8 cellular contexts compared by ENCODE assay signal in the genomic region with DNA sequence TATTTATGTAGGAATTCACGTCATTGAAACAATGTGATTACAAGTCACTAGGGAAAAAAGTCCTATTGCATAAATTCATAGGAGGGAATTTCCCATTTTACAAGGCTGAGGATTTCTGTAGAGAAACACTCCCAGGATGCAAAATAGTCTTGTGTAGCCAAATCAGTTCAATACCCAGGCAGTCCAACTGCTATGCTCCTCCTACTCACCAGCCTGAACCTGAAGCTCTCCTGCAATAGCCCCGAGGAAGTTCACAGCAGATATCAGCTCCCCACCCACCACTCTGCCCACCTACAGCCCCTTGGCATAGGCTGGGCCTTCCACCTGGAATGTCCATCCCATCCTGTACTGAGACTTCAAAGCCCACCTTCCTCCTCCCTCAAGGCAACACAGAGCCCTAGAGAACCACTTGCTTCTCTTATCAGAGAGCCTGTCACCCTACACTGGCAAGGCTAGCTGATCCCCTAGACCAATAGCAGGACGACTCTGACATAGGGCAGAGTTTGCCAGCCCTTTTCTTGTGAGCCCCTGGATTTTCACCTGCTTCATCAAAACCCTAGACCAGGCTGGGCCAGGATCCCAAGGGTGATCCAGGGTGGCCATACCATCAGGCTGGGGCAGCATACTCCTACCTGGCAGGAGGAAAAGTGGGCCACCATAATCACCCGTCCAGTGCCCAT. TPM values are rescaled to one million over a fixed set of nuclear protein-coding genes. Genes with fewer than 3 reads are reported as not detected.
DNase-seq lines count a peak whose midpoint lies in the region; ATAC-seq, FAIRE-seq and TF ChIP-seq lines count a peak whose summit lies in the region.

No MANE protein-coding gene starts in this region.

- intact Hi-C loops in right cardiac atrium (cut with DNase I), result loop anchor here in 1 of 4 donors (10.0 kb wide), 1 partner anchor 72 kb away; the partner anchor contains the start of gene FTCD

- H3K4me2 ChIP-seq in BLaER1 (peak overlapping the region; percentile 98), H9 (ENCODE audit: insufficient read depth, insufficient read length, low read length) (peak overlapping the region; percentile 45)

- H2BK20ac ChIP-seq in H9 (ENCODE audit: low read depth, low read length, poor library complexity, severe bottlenecking), result no peak overlapping the region

- no peak overlapping the region for H4K91ac ChIP-seq in H9 (ENCODE audit: insufficient read length, low read depth, low read length)

- no CpG with 5 or more reads among the region's 4 CpGs for WGBS in H9 (ENCODE audit: extremely low coverage, insufficient read length, low lambda C conversion rate)
- 40% methylated on average over 4 of the region's 4 CpGs for WGBS in right cardiac atrium

- no peak for DNase-seq in H9
- DNase-seq in right cardiac atrium, result peak in 1 of 3 donors; percentile 17
- no peak for DNase-seq in activated gamma-delta T cell treated with Interleukin-2 at 50 U/mL for 16 hours
- no peak for DNase-seq in urothelium cell line (ENCODE audit: low spot score)

- H4K8ac ChIP-seq in H9 (replicated peaks; ENCODE audit: insufficient read length, low read depth, low read length), result no peak overlapping the region

- no peak for TF ChIP-seq CTCF in H9 (conservative IDR thresholded peaks at IDR 0.05)

- peaks cover 39 to 42% of the 10 kb centered on the region in 2 experiments for H3K9me3 Mint-ChIP-seq in H9
- H3K9me3 Mint-ChIP-seq in activated T-helper 17 cell treated with anti-CD3 and anti-CD28 coated beads, Interleukin-2, amount 50 U/mL, for 72 hours, result no peaks in the 10 kb centered on the region
- H3K9me3 Mint-ChIP-seq in stimulated activated memory B cell treated with anti-CD40 and anti-IgM and Interleukin-4, amounts not matched to agents 10 μg/mL and 1 μg/mL and 100 μg/mL, for 72 hours, result peaks cover 3% of the 10 kb centered on the region

- no peak overlapping the region for H2BK12ac ChIP-seq in H9 (ENCODE audit: insufficient read length, low read depth, low read length)

- no peak overlapping the region for H3K23ac ChIP-seq in H9 (ENCODE audit: insufficient read length, low read depth, low read length)

- no peak for FAIRE-seq in urothelium cell line (lab: Jason Lieb, UNC)

- no peak overlapping the region for H2BK120ac ChIP-seq in H9 (ENCODE audit: low read depth, low read length, poor library complexity, severe bottlenecking)

- H3K27me3 ChIP-seq in BLaER1, result no peaks in the 10 kb centered on the region
- no peaks in the 10 kb centered on the region for H3K27me3 ChIP-seq in H9 (ENCODE audit: insufficient read depth, low read length)
- no peaks in the 10 kb centered on the region for H3K27me3 ChIP-seq in right cardiac atrium (ENCODE audit: control insufficient read depth, insufficient read depth)

- peak overlapping the region in 1 of 3 experiments; percentile 29; a peak in 1 of 7 replicates for H3K27ac Mint-ChIP-seq in H9
- peak overlapping the region; percentile 80 for H3K27ac Mint-ChIP-seq in activated T-helper 17 cell treated with anti-CD3 and anti-CD28 coated beads, Interleukin-2, amount 50 U/mL, for 72 hours
- H3K27ac Mint-ChIP-seq in stimulated activated memory B cell treated with anti-CD40 and anti-IgM and Interleukin-4, amounts not matched to agents 10 μg/mL and 1 μg/mL and 100 μg/mL, for 72 hours, result peak overlapping the region; percentile 87

- H3K4me3 Mint-ChIP-seq in H9, result peak overlapping the region; percentile 73 to 88
- peak overlapping the region; percentile 74 for H3K4me3 Mint-ChIP-seq in activated T-helper 17 cell treated with anti-CD3 and anti-CD28 coated beads, Interleukin-2, amount 50 U/mL, for 72 hours
- H3K4me3 Mint-ChIP-seq in stimulated activated memory B cell treated with anti-CD40 and anti-IgM and Interleukin-4, amounts not matched to agents 10 μg/mL and 1 μg/mL and 100 μg/mL, for 72 hours, result peak overlapping the region; percentile 80

- H3K9me3 ChIP-seq in BLaER1 (no peaks in the 10 kb centered on the region; the same call in 1 of the 2 replicates), H9 (ENCODE audit: control insufficient read depth, low read depth, low read length) (peaks cover 7% of the 10 kb centered on the region), right cardiac atrium (ENCODE audit: control insufficient read depth, low read length) (no peaks in the 10 kb centered on the region)

- H3K4me3 ChIP-seq in BLaER1, result peak overlapping the region; percentile 95
- H3K4me3 ChIP-seq in right cardiac atrium (ENCODE audit: low read length), result peak overlapping the region; percentile 81

- no peak overlapping the region for H2BK15ac ChIP-seq in H9 (ENCODE audit: low read depth, low read length)

- no peak overlapping the region for H2BK5ac ChIP-seq in H9 (ENCODE audit: insufficient read length, low read length)

- H3K27ac ChIP-seq in BLaER1 (0 out of 2 replicates have a peak overlapping the region, but pooled peaks have one; percentile 86), H9 (ENCODE audit: insufficient read length, low read depth, low read length) (no peak overlapping the region), right cardiac atrium (ENCODE audit: low read length) (peak overlapping the region; percentile 62)

- no peak overlapping the region for H3K18ac ChIP-seq in H9 (ENCODE audit: insufficient read length, low read depth, low read length)

- no peak overlapping the region for H3K14ac ChIP-seq in H9 (ENCODE audit: insufficient read depth, low read length)

- H3K56ac ChIP-seq in H9 (ENCODE audit: insufficient read length, low read depth, low read length), result no peak overlapping the region

- H3K23me2 ChIP-seq in H9 (ENCODE audit: insufficient read length, low read depth, low read length, poor library complexity, severe bottlenecking), result no peaks in the 10 kb centered on the region

- H3K79me1 ChIP-seq in H9 (ENCODE audit: insufficient read depth, low read depth, low read length, poor library complexity, severe bottlenecking), result peaks cover 8% of the 10 kb centered on the region

- no peak overlapping the region for H2AK5ac ChIP-seq in H9 (ENCODE audit: insufficient read length, low read length)

- H3T11ph ChIP-seq in H9 (ENCODE audit: low read length), result no peak overlapping the region

- peaks cover 27% of the 10 kb centered on the region for H3K36me3 ChIP-seq in BLaER1

- H4K5ac ChIP-seq in H9 (ENCODE audit: insufficient read length, low read depth, low read length), result no peak overlapping the region

- H3K36me3 Mint-ChIP-seq in H9 (ENCODE audit: insufficient read depth in 1 of 3, low read depth in 3 of 3), result peaks cover 56 to 67% (median 65%) of the 10 kb centered on the region in 3 experiments
- peaks cover 17% of the 10 kb centered on the region for H3K36me3 Mint-ChIP-seq in activated T-helper 17 cell treated with anti-CD3 and anti-CD28 coated beads, Interleukin-2, amount 50 U/mL, for 72 hours (ENCODE audit: low read depth)
- H3K36me3 Mint-ChIP-seq in stimulated activated memory B cell treated with anti-CD40 and anti-IgM and Interleukin-4, amounts not matched to agents 10 μg/mL and 1 μg/mL and 100 μg/mL, for 72 hours, result peaks cover 27% of the 10 kb centered on the region

- peak overlapping the region; percentile 86 for H3K9ac ChIP-seq in BLaER1
- H3K9ac ChIP-seq in H9 (ENCODE audit: extremely low read depth, insufficient read length, low read length), result no peak overlapping the region

- H3K27me3 Mint-ChIP-seq in H9 (ENCODE audit: low read depth), result peaks cover 12% of the 10 kb centered on the region
- H3K27me3 Mint-ChIP-seq in activated T-helper 17 cell treated with anti-CD3 and anti-CD28 coated beads, Interleukin-2, amount 50 U/mL, for 72 hours, result no peaks in the 10 kb centered on the region
- H3K27me3 Mint-ChIP-seq in stimulated activated memory B cell treated with anti-CD40 and anti-IgM and Interleukin-4, amounts not matched to agents 10 μg/mL and 1 μg/mL and 100 μg/mL, for 72 hours, result no peaks in the 10 kb centered on the region

- ATAC-seq in activated T-helper 17 cell treated with anti-CD3 and anti-CD28 coated beads, Interleukin-2, amount 50 U/mL, for 72 hours (replicated peaks), result peak; percentile 11
- ATAC-seq in right cardiac atrium, result no peak
- no peak for ATAC-seq in stimulated activated memory B cell treated with anti-CD40 and anti-IgM and Interleukin-4, amounts not matched to agents 10 μg/mL and 1 μg/mL and 100 μg/mL, for 72 hours
- ATAC-seq in HG02885 (IDR thresholded peaks at IDR 0.05; ENCODE audit: poor library complexity, unreplicated experiment), result no peak

- H3K79me2 ChIP-seq in H9 (ENCODE audit: insufficient read depth, low read length), result peaks cover 29% of the 10 kb centered on the region

- H4K20me1 ChIP-seq in BLaER1, result peaks cover 33% of the 10 kb centered on the region
- H4K20me1 ChIP-seq in H9 (ENCODE audit: control insufficient read depth, insufficient read depth, insufficient read length), result peaks cover 3% of the 10 kb centered on the region

- peaks cover 20 to 23% of the 10 kb centered on the region in 2 experiments for H3K4me1 Mint-ChIP-seq in H9
- H3K4me1 Mint-ChIP-seq in activated T-helper 17 cell treated with anti-CD3 and anti-CD28 coated beads, Interleukin-2, amount 50 U/mL, for 72 hours, result peaks cover 30% of the 10 kb centered on the region
- peaks cover 69% of the 10 kb centered on the region for H3K4me1 Mint-ChIP-seq in stimulated activated memory B cell treated with anti-CD40 and anti-IgM and Interleukin-4, amounts not matched to agents 10 μg/mL and 1 μg/mL and 100 μg/mL, for 72 hours

- H3K4me1 ChIP-seq in BLaER1 (peaks cover 47% of the 10 kb centered on the region), H9 (ENCODE audit: insufficient read depth, low read length) (no peaks in the 10 kb centered on the region), right cardiac atrium (ENCODE audit: control insufficient read depth, insufficient read depth, low read length) (peaks cover 11% of the 10 kb centered on the region)

- H3K4ac ChIP-seq in H9 (ENCODE audit: low read depth, low read length), result no peak overlapping the region

- H2AFZ ChIP-seq in H9 (ENCODE audit: low read length), result no peak overlapping the region

RNA-seq across cellular contexts. Expression of gene LSS, which starts 1.5 kb away (rescaled TPM):
- total RNA-seq in H9 (2021) (68.7 and 69.2 TPM in 2 replicates), right cardiac atrium (10 to 100 TPM; 55.0 to 91.9 (median 79.7) TPM)
- 10 to 100 TPM; 30.8 to 43.8 TPM for total RNA-seq in activated T-helper 17 cell treated with anti-CD3 and anti-CD28 coated beads, Interleukin-2, amount 50 U/mL, for 72 hours
- 34.1 TPM for polyA plus RNA-seq in right cardiac atrium

RNA-seq across cellular contexts. Expression of gene SPATC1L, which starts 42.8 kb away (rescaled TPM):
- total RNA-seq in H9 (2021) (32.8 and 36.0 TPM in 2 replicates), right cardiac atrium (10 to 100 TPM in 3 of 4 donors, 1 to 10 TPM in 1; 8.8 to 12.0 (median 11.6) TPM)
- 1 to 10 TPM; 3.8 to 6.7 TPM for total RNA-seq in activated T-helper 17 cell treated with anti-CD3 and anti-CD28 coated beads, Interleukin-2, amount 50 U/mL, for 72 hours
- polyA plus RNA-seq in right cardiac atrium, result 10.3 TPM

RNA-seq across cellular contexts. Expression of gene MCM3AP, which starts 58.4 kb away (rescaled TPM):
- total RNA-seq in H9 (2021) (113 and 124 TPM in 2 replicates), right cardiac atrium (10 to 100 TPM; 59.4 to 62.1 (median 60.6) TPM)
- total RNA-seq in activated T-helper 17 cell treated with anti-CD3 and anti-CD28 coated beads, Interleukin-2, amount 50 U/mL, for 72 hours, result 100 to 1,000 TPM; 105 to 118 TPM
- 26.0 TPM for polyA plus RNA-seq in right cardiac atrium

RNA-seq across cellular contexts. Expression of gene YBEY, which starts 59.1 kb away (rescaled TPM):
- total RNA-seq in H9 (2021) (26.2 and 26.5 TPM in 2 replicates), right cardiac atrium (10 to 100 TPM; 13.9 to 18.5 (median 16.4) TPM)
- total RNA-seq in activated T-helper 17 cell treated with anti-CD3 and anti-CD28 coated beads, Interleukin-2, amount 50 U/mL, for 72 hours, result 10 to 100 TPM in 1 of 2 donors, 1 to 10 TPM in 1; 7.0 to 14.8 TPM
- polyA plus RNA-seq in right cardiac atrium, result 10.2 TPM
